In genomic region chr18:78138993-78139496, GRCh38 we compare ENCODE assay signal across 17 cellular contexts.
A peak's percentile ranks its signal among the peaks of the same experiment; 100 is the strongest.
DNase-seq lines count a peak whose midpoint lies in the region; ATAC-seq and TF ChIP-seq lines count a peak whose summit lies in the region.
"Had no signal": no experiment of that assay in that cellular context is flagged by ENCODE, and none has a peak within 500 bp of the region (broad histone marks: within the 10 kb centered on the region; RNA-seq: fewer than 3 reads in every experiment).

No MANE protein-coding gene starts in this region.

- no peak for ATAC-seq in GM21367 (IDR thresholded peaks at IDR 0.05; ENCODE audit: unreplicated experiment)
- ATAC-seq: activated T-cell treated with anti-CD3 and anti-CD28 coated beads, Interleukin-2, amount 50 U/mL, for 4 hours; esophagus mucosa; HCT116; right lobe of liver had no signal

- no peak for TF ChIP-seq CTCF in neural crest cell (conservative IDR thresholded peaks at IDR 0.05)
- TF ChIP-seq CTCF in GM10266 (IDR thresholded peaks at IDR 0.05; ENCODE audit: control insufficient read depth, insufficient read depth, low read depth, missing control alignments) = no peak
- TF ChIP-seq CTCF in brain microvascular endothelial cell (IDR thresholded peaks at IDR 0.05; ENCODE audit: low read depth, low read length, missing control alignments) = no peak

- in situ Hi-C loops in brain microvascular endothelial cell (cut with HindIII; ENCODE audit: low pct_ligation_motif_present, low sequenced_read_pairs) = no loop called here

- H3K4me3 ChIP-seq in brain microvascular endothelial cell (ENCODE audit: low read depth, low read length) = no peak overlapping the region
- H3K4me3 ChIP-seq: MG63, right lobe of liver, thoracic aorta had no signal

- H3K27ac Mint-ChIP-seq in neural crest cell (ENCODE audit: unreplicated experiment) = peak overlapping the region; percentile 7
- H3K27ac Mint-ChIP-seq: activated naive CD8-positive, alpha-beta T cell treated with anti-CD3 and anti-CD28 coated beads, Interleukin-2, amount 10 ng/mL, durations not matched to agents 7 days and 5 days had no signal

- H3K27me3 Mint-ChIP-seq in neural crest cell (ENCODE audit: low read depth) = no peaks in the 10 kb centered on the region
- H3K27me3 Mint-ChIP-seq: activated naive CD8-positive, alpha-beta T cell treated with anti-CD3 and anti-CD28 coated beads, Interleukin-2, amount 10 ng/mL, durations not matched to agents 7 days and 5 days had no signal

- H3K27ac ChIP-seq in brain microvascular endothelial cell = no peak overlapping the region
- H3K27ac ChIP-seq: right lobe of liver, thoracic aorta had no signal

- no peaks in the 10 kb centered on the region for H3K27me3 ChIP-seq in brain microvascular endothelial cell (replicated peaks)
- H3K27me3 ChIP-seq: right lobe of liver had no signal

- DNase-seq in ELF-1 (ENCODE audit: low read depth, low spot score) (peak; percentile 90), NCI-H146 (lab: John Stamatoyannopoulos, UW) (peak; percentile 57), NCI-H748 treated with DMSO at 0.1 percent for 48 hours (lab: John Stamatoyannopoulos, UW) (peak; percentile 76), neural crest cell (ENCODE audit: low read depth, low spot score) (no peak), GM10266 (ENCODE audit: extremely low spot score) (no peak), brain microvascular endothelial cell (no peak), germinal center (ENCODE audit: low spot score) (no peak)
- DNase-seq: activated CD4-positive, alpha-beta T cell treated with anti-CD3 and anti-CD28 coated beads, Interleukin-2, amount 50 U/mL, for 4 hours; activated naive CD8-positive, alpha-beta T cell treated with anti-CD3 and anti-CD28 coated beads, Interleukin-2, amount 10 ng/mL, durations not matched to agents 7 days and 5 days; activated T-cell treated with anti-CD3 and anti-CD28 coated beads, Interleukin-2, amount 50 U/mL, for 4 hours; Calu3; MG63; right lobe of liver had no signal

- no peaks in the 10 kb centered on the region for H3K36me3 Mint-ChIP-seq in neural crest cell (ENCODE audit: low read depth)
- H3K36me3 Mint-ChIP-seq: activated naive CD8-positive, alpha-beta T cell treated with anti-CD3 and anti-CD28 coated beads, Interleukin-2, amount 10 ng/mL, durations not matched to agents 7 days and 5 days had no signal

- H3K4me3 Mint-ChIP-seq in neural crest cell = peak overlapping the region; percentile 16
- H3K4me3 Mint-ChIP-seq: activated naive CD8-positive, alpha-beta T cell treated with anti-CD3 and anti-CD28 coated beads, Interleukin-2, amount 10 ng/mL, durations not matched to agents 7 days and 5 days; activated T-cell treated with anti-CD3 and anti-CD28 coated beads, Interleukin-2, amount 50 U/mL, for 4 hours had no signal

- H3K36me3 ChIP-seq in brain microvascular endothelial cell (replicated peaks) = no peaks in the 10 kb centered on the region
- H3K36me3 ChIP-seq: MG63, right lobe of liver, thoracic aorta had no signal

- H3K4me1 Mint-ChIP-seq in neural crest cell = peaks cover 30% of the 10 kb centered on the region
- H3K4me1 Mint-ChIP-seq: activated naive CD8-positive, alpha-beta T cell treated with anti-CD3 and anti-CD28 coated beads, Interleukin-2, amount 10 ng/mL, durations not matched to agents 7 days and 5 days had no signal

- H3K9me3 Mint-ChIP-seq in neural crest cell = peaks cover 3% of the 10 kb centered on the region
- H3K9me3 Mint-ChIP-seq: activated naive CD8-positive, alpha-beta T cell treated with anti-CD3 and anti-CD28 coated beads, Interleukin-2, amount 10 ng/mL, durations not matched to agents 7 days and 5 days; activated T-cell treated with anti-CD3 and anti-CD28 coated beads, Interleukin-2, amount 50 U/mL, for 4 hours had no signal

Comparison
In these comparisons a context has a peak if more than half of its experiments do, and no peak if none do; other contexts are left out.
1. DNase-seq: peak in ELF-1 (single experiment), NCI-H146 (single experiment) and NCI-H748 treated with DMSO at 0.1 percent for 48 hours (single experiment); none in neural crest cell (single experiment), GM10266 (single experiment), brain microvascular endothelial cell (single experiment) and germinal center (single experiment).